In the genomic region with DNA sequence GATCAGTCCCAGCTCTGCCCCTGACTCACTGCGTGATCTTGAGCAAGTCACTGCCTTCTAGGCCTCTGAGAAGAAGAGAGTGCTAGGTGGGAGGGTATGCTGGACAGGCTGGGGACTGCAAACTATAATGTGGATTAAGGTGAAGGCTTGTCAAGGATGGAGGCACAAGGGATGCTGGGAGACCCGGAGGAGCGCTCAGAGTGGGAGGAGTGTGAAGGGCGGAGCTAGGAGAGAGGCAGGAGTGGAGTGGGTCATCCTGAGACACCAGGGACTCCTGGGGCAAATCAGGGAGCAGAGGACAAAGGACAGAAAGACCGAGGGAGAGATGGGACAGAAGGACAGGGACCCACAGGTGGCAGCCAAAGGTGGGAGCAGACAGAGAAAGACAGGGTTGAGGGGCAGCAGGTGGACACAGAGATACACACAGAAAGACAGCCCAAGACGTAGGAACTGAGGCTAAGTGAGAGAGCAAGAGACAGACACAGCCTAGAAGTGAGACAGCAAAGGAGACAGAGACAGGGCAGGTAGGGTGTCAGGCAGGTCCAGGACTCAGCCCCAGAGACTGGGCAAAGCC, we compare ENCODE assay signal across 19 cellular contexts. TPM values are rescaled to one million over a fixed set of nuclear protein-coding genes. Genes with fewer than 3 reads are reported as not detected.
DNase-seq lines count a peak whose midpoint lies in the region; ATAC-seq and TF ChIP-seq lines count a peak whose summit lies in the region.
"Had no signal": no experiment of that assay in that cellular context is flagged by ENCODE, and none has a peak within 500 bp of the region (broad histone marks: within the 10 kb centered on the region; RNA-seq: fewer than 3 reads in every experiment).

No MANE protein-coding gene starts in this region.

- H3K36me3 ChIP-seq in GM23338 (ENCODE audit: insufficient read depth), result peaks cover 3% of the 10 kb centered on the region; the same call in 1 of the 2 replicates
- H3K36me3 ChIP-seq in iPS-15b (ENCODE audit: control insufficient read depth, insufficient read depth, low read length), result peaks cover 27% of the 10 kb centered on the region
- H3K36me3 ChIP-seq: SJCRH30 had no signal

- H3K4me3 ChIP-seq in GM23338, result peak overlapping the region; percentile 83; the same call in 1 of the 2 replicates
- peak overlapping the region; percentile 11 for H3K4me3 ChIP-seq in iPS-15b (ENCODE audit: low read depth, low read length)
- H3K4me3 ChIP-seq: PC-9, SJCRH30 had no signal

- peaks cover 6% of the 10 kb centered on the region for H3K27me3 Mint-ChIP-seq in GM23338 (ENCODE audit: insufficient read depth, low read depth, poor library complexity)

- H3K36me3 Mint-ChIP-seq in GM23338 (ENCODE audit: low read depth), result peaks cover 24% of the 10 kb centered on the region
- H3K36me3 Mint-ChIP-seq in stimulated activated effector memory CD8-positive, alpha-beta T cell treated with anti-CD3 and anti-CD28 coated beads, Interleukin-12 subunit alpha, Interleukin-12 subunit beta, amount 100 ng/mL, for 72 hours, result no peaks in the 10 kb centered on the region

- peaks cover 28% of the 10 kb centered on the region for H3K79me2 ChIP-seq in GM23338 (replicated peaks; ENCODE audit: insufficient read depth)

- in situ Hi-C loops in SK-MEL-5 (cut with HindIII; ENCODE audit: low pct_unique_long_range_greater_than_20kb, low sequenced_read_pairs), result no loop called here

- no peak overlapping the region for H3K4me3 Mint-ChIP-seq in GM23338
- H3K4me3 Mint-ChIP-seq in stimulated activated effector memory CD8-positive, alpha-beta T cell treated with anti-CD3 and anti-CD28 coated beads, Interleukin-12 subunit alpha, Interleukin-12 subunit beta, amount 100 ng/mL, for 72 hours, result no peak overlapping the region
- H3K4me3 Mint-ChIP-seq: CD4-positive, alpha-beta T cell; HFFc6 had no signal

- no peak for ATAC-seq in GM23338
- ATAC-seq in stimulated activated effector memory CD8-positive, alpha-beta T cell treated with anti-CD3 and anti-CD28 coated beads, Interleukin-12 subunit alpha, Interleukin-12 subunit beta, amount 100 ng/mL, for 72 hours, result peak; percentile 16
- ATAC-seq in GM18502 (IDR thresholded peaks at IDR 0.05; ENCODE audit: poor library complexity, unreplicated experiment), result no peak

- H3K9me3 ChIP-seq in iPS-15b (ENCODE audit: control insufficient read depth, insufficient read depth, low read length), result no peaks in the 10 kb centered on the region
- H3K9me3 ChIP-seq: SJCRH30 had no signal

- H3K27ac ChIP-seq in GM23338 (ENCODE audit: low read depth), result no peak overlapping the region
- H3K27ac ChIP-seq: KMS-11, PC-9, SJCRH30 had no signal

- H3K27ac Mint-ChIP-seq in GM23338, result no peak overlapping the region
- no peak overlapping the region for H3K27ac Mint-ChIP-seq in stimulated activated effector memory CD8-positive, alpha-beta T cell treated with anti-CD3 and anti-CD28 coated beads, Interleukin-12 subunit alpha, Interleukin-12 subunit beta, amount 100 ng/mL, for 72 hours
- H3K27ac Mint-ChIP-seq: CD4-positive, alpha-beta T cell; HFFc6 had no signal

- peaks cover 12% of the 10 kb centered on the region for H4K20me1 ChIP-seq in GM23338 (replicated peaks; ENCODE audit: insufficient read depth)

- H3F3A ChIP-seq in GM23338 (replicated peaks; ENCODE audit: low read depth), result peaks cover 6% of the 10 kb centered on the region; the same call in 1 of the 2 replicates

- no peak overlapping the region for H3K9ac ChIP-seq in iPS-15b (ENCODE audit: low read depth, low read length)
- H3K9ac ChIP-seq: KMS-11 had no signal

- H3K4me1 Mint-ChIP-seq in GM23338, result peaks cover 12% of the 10 kb centered on the region
- no peaks in the 10 kb centered on the region for H3K4me1 Mint-ChIP-seq in stimulated activated effector memory CD8-positive, alpha-beta T cell treated with anti-CD3 and anti-CD28 coated beads, Interleukin-12 subunit alpha, Interleukin-12 subunit beta, amount 100 ng/mL, for 72 hours

- H3K27me3 ChIP-seq in GM23338 (ENCODE audit: insufficient read depth), result no peaks in the 10 kb centered on the region
- H3K27me3 ChIP-seq in iPS-15b (ENCODE audit: control insufficient read depth, insufficient read depth, low read length), result no peaks in the 10 kb centered on the region
- H3K27me3 ChIP-seq: SJCRH30 had no signal

- no peaks in the 10 kb centered on the region for H3K9me2 ChIP-seq in GM23338 (ENCODE audit: insufficient read depth)

- CTCF ChIA-PET in HEK293T (lab: Yijun Ruan, JAX), result interaction anchor here (0.6 kb wide), 1 partner anchor 42 kb away, joined by 3 read pairs; no protein-coding TSS in a partner anchor

- no peak for TF ChIP-seq CTCF in GM23338 (conservative IDR thresholded peaks at IDR 0.05; ENCODE audit: low read depth in 2 of 2)

- no peak overlapping the region for H2AFZ ChIP-seq in GM23338
- H2AFZ ChIP-seq: PC-9 had no signal

- H3K4me1 ChIP-seq in GM23338 (ENCODE audit: insufficient read depth) (peaks cover 20% of the 10 kb centered on the region), iPS-15b (ENCODE audit: control insufficient read depth, insufficient read depth, low read length) (peaks cover 5% of the 10 kb centered on the region)
- H3K4me1 ChIP-seq: SJCRH30 had no signal

- DNase-seq in GM23338 (ENCODE audit: low spot score), result no peak
- DNase-seq in SK-MEL-5 (ENCODE audit: low read depth, low spot score), result peak; percentile 8
- no peak for DNase-seq in stimulated activated effector memory CD8-positive, alpha-beta T cell treated with anti-CD3 and anti-CD28 coated beads, Interleukin-12 subunit alpha, Interleukin-12 subunit beta, amount 100 ng/mL, for 72 hours (ENCODE audit: low spot score in 2 of 2)
- DNase-seq in HEK293T (ENCODE audit: extremely low spot score), result no peak
- no peak for DNase-seq in DMS79 (lab: John Stamatoyannopoulos, UW)
- DNase-seq: Calu3; CD4-positive, alpha-beta T cell; DMS53; HFFc6; NCI-H1048; NCI-H146; NCI-H2081; NCI-H446; PC-9; SJCRH30; SW 1271 had no signal

- H3K4me2 ChIP-seq in GM23338, result peak overlapping the region; percentile 91; the same call in 1 of the 2 replicates
- H3K4me2 ChIP-seq: KMS-11, PC-9 had no signal

- H3K9me3 Mint-ChIP-seq in GM23338, result 0 out of 3 replicates have a peak, but pooled peaks cover 3% of the 10 kb centered on the region
- no peaks in the 10 kb centered on the region for H3K9me3 Mint-ChIP-seq in stimulated activated effector memory CD8-positive, alpha-beta T cell treated with anti-CD3 and anti-CD28 coated beads, Interleukin-12 subunit alpha, Interleukin-12 subunit beta, amount 100 ng/mL, for 72 hours
- H3K9me3 Mint-ChIP-seq: CD4-positive, alpha-beta T cell; HFFc6 had no signal

- POLR2A ChIA-PET in HEK293T (lab: Yijun Ruan, JAX), result no interaction called here

TF ChIP-seq in HEK293T, 16 proteins besides CTCF, POLR2A, EP300 and RAD21:
- TF ChIP-seq FOXA1 (IDR thresholded peaks at IDR 0.05) (no peak), HDGF (IDR thresholded peaks at IDR 0.05; ENCODE audit: borderline replicate concordance) (no peak), ELF4 (IDR thresholded peaks at IDR 0.05) (no peak), SP1 (IDR thresholded peaks at IDR 0.05) (no peak), FOXM1 (IDR thresholded peaks at IDR 0.05; ENCODE audit: borderline replicate concordance) (no peak), CTBP1 (IDR thresholded peaks at IDR 0.05; ENCODE audit: borderline replicate concordance) (no peak), LEF1 (IDR thresholded peaks at IDR 0.05; ENCODE audit: borderline replicate concordance) (no peak), SUZ12 (IDR thresholded peaks at IDR 0.05) (no peak), NFRKB (IDR thresholded peaks at IDR 0.05) (no peak), L3MBTL2 (conservative IDR thresholded peaks at IDR 0.05) (no peak), FOXK2 (IDR thresholded peaks at IDR 0.05) (no peak)
- TF ChIP-seq, protein P1, sequence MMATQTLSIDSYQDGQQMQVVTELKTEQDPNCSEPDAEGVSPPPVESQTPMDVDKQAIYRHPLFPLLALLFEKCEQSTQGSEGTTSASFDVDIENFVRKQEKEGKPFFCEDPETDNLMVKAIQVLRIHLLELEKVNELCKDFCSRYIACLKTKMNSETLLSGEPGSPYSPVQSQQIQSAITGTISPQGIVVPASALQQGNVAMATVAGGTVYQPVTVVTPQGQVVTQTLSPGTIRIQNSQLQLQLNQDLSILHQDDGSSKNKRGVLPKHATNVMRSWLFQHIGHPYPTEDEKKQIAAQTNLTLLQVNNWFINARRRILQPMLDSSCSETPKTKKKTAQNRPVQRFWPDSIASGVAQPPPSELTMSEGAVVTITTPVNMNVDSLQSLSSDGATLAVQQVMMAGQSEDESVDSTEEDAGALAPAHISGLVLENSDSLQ (IDR thresholded peaks at IDR 0.05), result no peak

RNA-seq across cellular contexts. Expression of gene GRIK5, which starts 2.6 kb away (rescaled TPM):
- total RNA-seq in GM23338 (2014; rRNA removed; shearing (Covaris generic)), result 34.3 and 42.5 TPM in 2 replicates
- 5.1 and 6.2 TPM in 2 replicates for polyA plus RNA-seq in GM23338 (2016; fragmentation: Nextera tagmentation; extraction: Ambion mirVana)
- total RNA-seq in SK-MEL-5 (2014; rRNA removed; shearing (Covaris generic)), result not detected in 2 replicates
- polyA plus RNA-seq in SK-MEL-5 (2015; cell fraction: cytosol; rRNA removed), result 0.21 and 0.90 TPM in 2 replicates
- 1.2 TPM in 2 replicates for polyA plus RNA-seq in SK-MEL-5 (2015; cell fraction: nucleus; rRNA removed)

RNA-seq across cellular contexts. Expression of gene ZNF574, which starts 8.6 kb away (rescaled TPM):
- total RNA-seq in GM23338 (2014; rRNA removed; shearing (Covaris generic)), result 50.8 and 61.2 TPM in 2 replicates
- polyA plus RNA-seq in GM23338 (2016; fragmentation: Nextera tagmentation; extraction: Ambion mirVana), result 18.7 and 19.4 TPM in 2 replicates
- total RNA-seq in SK-MEL-5 (2014; rRNA removed; shearing (Covaris generic)), result 11.9 and 13.8 TPM in 2 replicates
- polyA plus RNA-seq in SK-MEL-5 (2015; cell fraction: cytosol; rRNA removed), result 22.1 and 22.3 TPM in 2 replicates
- 4.5 and 9.5 TPM in 2 replicates for polyA plus RNA-seq in SK-MEL-5 (2015; cell fraction: nucleus; rRNA removed)

Comparison
In these comparisons a context has a peak if more than half of its experiments do, and no peak if none do; other contexts are left out.
1. RNA of gene GRIK5, which starts 2.6 kb away (total RNA-seq): 34.3 to 42.5 TPM in GM23338; not detected in SK-MEL-5; every median in the first group is over 10 times any median in the second.